Comparison of ENCODE assay signal across 23 cellular contexts in the genomic region with DNA sequence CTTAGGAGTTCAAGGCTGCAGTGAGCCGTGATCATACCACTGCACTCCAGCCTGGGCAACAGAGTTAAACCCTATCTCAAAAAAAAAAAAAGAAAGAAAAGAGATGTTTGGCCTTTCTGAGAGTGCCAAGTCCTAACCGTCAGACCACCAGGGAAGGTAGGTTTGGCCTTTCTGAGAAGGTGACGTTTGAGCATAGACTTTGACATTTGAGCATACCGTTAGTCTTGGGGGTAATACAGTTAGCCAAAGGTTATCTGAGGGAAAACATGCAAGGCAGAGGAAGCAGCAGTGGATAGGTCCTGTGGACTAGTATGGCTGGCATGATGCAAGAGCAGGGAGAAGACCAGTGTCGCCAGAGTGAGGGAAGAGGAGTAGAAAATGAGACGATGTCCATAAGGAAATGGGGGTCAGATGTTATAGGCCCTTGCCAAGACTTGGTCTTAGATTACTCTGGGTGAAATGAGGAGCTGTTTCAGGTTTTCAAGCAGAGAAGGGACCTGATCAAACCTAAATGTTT.
"Had no signal": no experiment of that assay in that cellular context is flagged by ENCODE, and none has a peak within 500 bp of the region (broad histone marks: within the 10 kb centered on the region; RNA-seq: fewer than 3 reads in every experiment).

No MANE protein-coding gene starts in this region.

- H3K27me3 Mint-ChIP-seq: IgD-negative memory B cell had no signal

- H3K4me3 ChIP-seq: SJSA1, SK-N-MC had no signal

- H3K9me3 Mint-ChIP-seq: IgD-negative memory B cell had no signal

- H3K27ac Mint-ChIP-seq: IgD-negative memory B cell had no signal

- H3K4me1 ChIP-seq: SJSA1 had no signal

- H3K9me3 ChIP-seq: SJSA1 had no signal

- H3K27ac ChIP-seq: HL-60, SJSA1, SK-N-MC had no signal

- DNase-seq: KBM-7, NCI-H1092, NCI-H1105 treated with DMSO at 0.1 percent for 48 hours, NCI-H1417 treated with DMSO at 0.1 percent for 48 hours, NCI-H146, NCI-H1694 treated with DMSO at 0.1 percent for 48 hours, NCI-H1930, NCI-H2081, NCI-H2171, NCI-H226, NCI-H446, NCI-H510A, NCI-H524 treated with DMSO at 0.1 percent for 48 hours, NCI-H774, Right ventricle myocardium superior, RPMI8226, SIG-M5 had no signal

- FAIRE-seq: HTR-8/SVneo, RCC 7860 had no signal

- H3K4me3 Mint-ChIP-seq: IgD-negative memory B cell had no signal

- H3K27me3 ChIP-seq: SJSA1 had no signal
